ENCODE assay signal across 8 cellular contexts in the genomic region with DNA sequence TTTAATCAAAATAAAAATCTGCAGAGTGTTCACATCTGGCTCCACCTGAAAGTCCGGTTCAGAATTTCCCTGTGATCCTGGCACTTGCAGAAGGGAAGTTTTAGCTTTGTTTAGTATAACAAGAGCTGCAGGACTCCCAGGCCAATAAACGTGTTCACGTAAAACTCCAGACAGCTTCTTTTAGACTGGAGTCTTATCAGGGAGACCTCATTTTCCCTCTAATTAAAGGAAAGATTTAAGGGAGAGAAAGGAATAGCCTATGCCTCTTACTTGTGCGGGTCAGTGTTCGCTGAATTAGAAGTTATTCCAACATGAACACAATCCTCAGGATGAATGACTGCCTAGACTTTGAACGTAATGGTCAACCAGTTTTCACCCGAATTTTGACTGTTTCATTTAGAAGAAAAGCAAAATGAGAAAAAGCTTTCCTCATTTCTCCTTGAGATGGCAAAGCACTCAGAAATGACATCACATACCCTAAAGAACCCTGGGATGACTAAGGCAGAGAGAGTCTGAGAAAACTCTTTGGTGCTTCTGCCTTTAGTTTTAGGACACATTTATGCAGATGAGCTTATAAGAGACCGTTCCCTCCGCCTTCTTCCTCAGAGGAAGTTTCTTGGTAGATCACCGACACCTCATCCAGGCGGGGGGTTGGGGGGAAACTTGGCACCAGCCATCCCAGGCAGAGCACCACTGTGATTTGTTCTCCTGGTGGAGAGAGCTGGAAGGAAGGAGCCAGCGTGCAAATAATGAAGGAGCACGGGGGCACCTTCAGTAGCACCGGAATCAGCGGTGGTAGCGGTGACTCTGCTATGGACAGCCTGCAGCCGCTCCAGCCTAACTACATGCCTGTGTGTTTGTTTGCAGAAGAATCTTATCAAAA.
A peak's percentile ranks its signal among the peaks of the same experiment; 100 is the strongest.
DNase-seq lines count a peak whose midpoint lies in the region; ATAC-seq, FAIRE-seq and TF ChIP-seq lines count a peak whose summit lies in the region.

No MANE protein-coding gene starts in this region.

- H3K36me3 ChIP-seq in H7 (replicated peaks; ENCODE audit: control insufficient read depth, insufficient read depth, low read length) (no peaks in the 10 kb centered on the region), RWPE2 (ENCODE audit: low read depth) (no peaks in the 10 kb centered on the region), astrocyte (ENCODE audit: insufficient read depth, low read length) (no peaks in the 10 kb centered on the region), hepatocyte (replicated peaks; ENCODE audit: insufficient read depth, low read depth) (no peaks in the 10 kb centered on the region), Caco-2 (ENCODE audit: control insufficient read depth, insufficient read depth, low read length) (no peaks in the 10 kb centered on the region)

- POLR2A ChIA-PET in CD4-positive, alpha-beta T cell (lab: Charles Lee): interaction anchor here (0.9 to 10.9 kb wide), 23 partner anchors 10 to 1353 kb away, joined by 3 to 167 read pairs (median 5); partner anchors contain the start of gene GADD45A
- POLR2A ChIA-PET in Caco-2 (lab: Charles Lee): no interaction called here

- H3K36me3 Mint-ChIP-seq in CD4-positive, alpha-beta T cell (ENCODE audit: low read depth): peaks cover 53% of the 10 kb centered on the region
- H3K36me3 Mint-ChIP-seq in astrocyte (ENCODE audit: low read depth, unreplicated experiment): no peaks in the 10 kb centered on the region
- H3K36me3 Mint-ChIP-seq in Caco-2 (ENCODE audit: insufficient read depth, unreplicated experiment): no peaks in the 10 kb centered on the region

- 3% methylated on average over 17 of the region's 17 CpGs for WGBS in hepatocyte (ENCODE audit: low lambda C conversion rate, missing lambda C conversion rate)

- H3K9me3 ChIP-seq in CD4-positive, alpha-beta T cell (ENCODE audit: control insufficient read depth, low read length): no peaks in the 10 kb centered on the region
- no peaks in the 10 kb centered on the region for H3K9me3 ChIP-seq in RWPE2 (ENCODE audit: severe bottlenecking)
- H3K9me3 ChIP-seq in astrocyte (ENCODE audit: insufficient read depth, low read depth, low read length): no peaks in the 10 kb centered on the region
- H3K9me3 ChIP-seq in hepatocyte (ENCODE audit: low read depth): no peaks in the 10 kb centered on the region
- no peaks in the 10 kb centered on the region for H3K9me3 ChIP-seq in Caco-2

- TF ChIP-seq CTCF in CD4-positive, alpha-beta T cell (IDR thresholded peaks at IDR 0.05): no peak
- TF ChIP-seq CTCF in RWPE2 (IDR thresholded peaks at IDR 0.05; ENCODE audit: poor library complexity, severe bottlenecking) (no peak), astrocyte (IDR thresholded peaks at IDR 0.05; ENCODE audit: insufficient read depth, low read depth, low read length) (peak; percentile 18), hepatocyte (IDR thresholded peaks at IDR 0.05; ENCODE audit: poor library complexity) (no peak), retinal pigment epithelial cell (conservative IDR thresholded peaks at IDR 0.05; ENCODE audit: low read depth, low read length) (peak; percentile 30), Caco-2 (IDR thresholded peaks at IDR 0.05; ENCODE audit: insufficient read depth in 1 of 2, low read depth in 1 of 2, low read length in 1 of 2, severe bottlenecking in 1 of 2, unreplicated experiment in 1 of 2) (no peak)

- no peaks in the 10 kb centered on the region for H3K9me3 Mint-ChIP-seq in CD4-positive, alpha-beta T cell
- H3K9me3 Mint-ChIP-seq in astrocyte (ENCODE audit: unreplicated experiment) (no peaks in the 10 kb centered on the region), Caco-2 (ENCODE audit: unreplicated experiment) (no peaks in the 10 kb centered on the region)

- no peaks in the 10 kb centered on the region for H4K20me1 ChIP-seq in astrocyte (ENCODE audit: insufficient read depth, low read length)
- H4K20me1 ChIP-seq in hepatocyte (ENCODE audit: insufficient read depth, poor library complexity, severe bottlenecking): no peaks in the 10 kb centered on the region

- intact Hi-C loops in CD4-positive, alpha-beta T cell (cut with DNase I, micrococcal nuclease): loop anchor here (1.0 to 5.0 kb wide), 6 partner anchors 20 to 57 kb away; no protein-coding TSS in a partner anchor
- intact Hi-C loops in Caco-2 (cut with micrococcal nuclease; ENCODE audit: unreplicated experiment): no loop called here

- no peaks in the 10 kb centered on the region for H3K27me3 Mint-ChIP-seq in CD4-positive, alpha-beta T cell
- no peaks in the 10 kb centered on the region for H3K27me3 Mint-ChIP-seq in astrocyte (ENCODE audit: low read depth, unreplicated experiment)
- H3K27me3 Mint-ChIP-seq in Caco-2 (ENCODE audit: insufficient read depth, unreplicated experiment): peaks cover 3% of the 10 kb centered on the region

- CTCF ChIA-PET in CD4-positive, alpha-beta T cell (lab: Charles Lee): interaction anchor here (1.1 to 5.0 kb wide), 9 partner anchors 13 to 114 kb away, joined by 3 to 35 read pairs (median 5); no protein-coding TSS in a partner anchor
- CTCF ChIA-PET in Caco-2 (lab: Charles Lee): no interaction called here

- H3K27me3 ChIP-seq in CD4-positive, alpha-beta T cell (ENCODE audit: control insufficient read depth, insufficient read depth, low read length): no peaks in the 10 kb centered on the region
- no peaks in the 10 kb centered on the region for H3K27me3 ChIP-seq in H7 (ENCODE audit: control insufficient read depth, insufficient read depth, low read length)
- H3K27me3 ChIP-seq in RWPE2 (ENCODE audit: insufficient read depth, poor library complexity, severe bottlenecking): no peaks in the 10 kb centered on the region
- H3K27me3 ChIP-seq in astrocyte (ENCODE audit: insufficient read depth, low read length): no peaks in the 10 kb centered on the region
- H3K27me3 ChIP-seq in hepatocyte: no peaks in the 10 kb centered on the region
- no peaks in the 10 kb centered on the region for H3K27me3 ChIP-seq in Caco-2 (replicated peaks; ENCODE audit: control insufficient read depth, insufficient read depth, low read length)

- peak overlapping the region; percentile 99 for H3K27ac Mint-ChIP-seq in CD4-positive, alpha-beta T cell
- peak overlapping the region; percentile 94 for H3K27ac Mint-ChIP-seq in astrocyte (ENCODE audit: unreplicated experiment)
- H3K27ac Mint-ChIP-seq in Caco-2 (ENCODE audit: unreplicated experiment): no peak overlapping the region

- peak overlapping the region; percentile 82 for H3K27ac ChIP-seq in CD4-positive, alpha-beta T cell (ENCODE audit: low read depth, low read length)
- H3K27ac ChIP-seq in RWPE2 (ENCODE audit: poor library complexity, severe bottlenecking) (no peak overlapping the region), astrocyte (ENCODE audit: low read depth, low read length) (peak overlapping the region; percentile 79), hepatocyte (peak overlapping the region; percentile 81)

- DNase-seq in CD4-positive, alpha-beta T cell: peak in 9 of 10 experiments; percentile 23 to 50 (median 32)
- DNase-seq in H7: peak; percentile 33
- DNase-seq in RWPE2 (ENCODE audit: low spot score): no peak
- DNase-seq in astrocyte (ENCODE audit: low read depth): peak; percentile 78
- peak; percentile 64 for DNase-seq in hepatocyte (ENCODE audit: low spot score)
- peak; percentile 62 for DNase-seq in retinal pigment epithelial cell (ENCODE audit: low read depth)
- DNase-seq in Caco-2: no peak

- peak overlapping the region; percentile 83 for H3K9ac ChIP-seq in astrocyte (ENCODE audit: low read length)

- H3K4me1 Mint-ChIP-seq in CD4-positive, alpha-beta T cell (ENCODE audit: low read depth): peaks cover 77% of the 10 kb centered on the region
- peaks cover 50% of the 10 kb centered on the region for H3K4me1 Mint-ChIP-seq in astrocyte (ENCODE audit: low read depth, unreplicated experiment)
- no peaks in the 10 kb centered on the region for H3K4me1 Mint-ChIP-seq in Caco-2 (ENCODE audit: low read depth, unreplicated experiment)

- FAIRE-seq in astrocyte (lab: Jason Lieb, UNC): peak; percentile 67

- ATAC-seq in CD4-positive, alpha-beta T cell (ENCODE audit: poor library complexity): peak; percentile 22
- ATAC-seq in RWPE2 (ENCODE audit: low read depth) (peak; percentile 53), HG03108 (IDR thresholded peaks at IDR 0.05; ENCODE audit: unreplicated experiment) (no peak)

- H3K9me2 ChIP-seq in hepatocyte (replicated peaks; ENCODE audit: insufficient read depth): no peaks in the 10 kb centered on the region

- peaks cover 9% of the 10 kb centered on the region for H3K4me1 ChIP-seq in RWPE2 (ENCODE audit: insufficient read depth, poor library complexity, severe bottlenecking)
- peaks cover 24% of the 10 kb centered on the region for H3K4me1 ChIP-seq in astrocyte (ENCODE audit: insufficient read depth, low read length)
- H3K4me1 ChIP-seq in hepatocyte (ENCODE audit: insufficient read depth): peaks cover 8% of the 10 kb centered on the region
- no peaks in the 10 kb centered on the region for H3K4me1 ChIP-seq in Caco-2

- peak overlapping the region; percentile 89 for H2AFZ ChIP-seq in astrocyte (ENCODE audit: low read depth, low read length)
- H2AFZ ChIP-seq in hepatocyte: peak overlapping the region; percentile 34

- H3K79me2 ChIP-seq in astrocyte (ENCODE audit: insufficient read depth, low read length) (no peaks in the 10 kb centered on the region), hepatocyte (no peaks in the 10 kb centered on the region)

- BruUV-seq in Caco-2 (replicated peaks; lab: Mats Ljungman, UMichigan): no TSS peak

- peak overlapping the region; percentile 89 for H3K4me2 ChIP-seq in astrocyte (ENCODE audit: low read length)
- H3K4me2 ChIP-seq in hepatocyte: peak overlapping the region; percentile 74

- H3K4me3 ChIP-seq in H7 (ENCODE audit: insufficient read depth, low read depth, low read length): peak overlapping the region; percentile 39
- H3K4me3 ChIP-seq in RWPE2 (ENCODE audit: severe bottlenecking): no peak overlapping the region
- peak overlapping the region; percentile 62 for H3K4me3 ChIP-seq in astrocyte (ENCODE audit: insufficient read depth, low read depth, low read length)
- H3K4me3 ChIP-seq in hepatocyte: peak overlapping the region; percentile 22
- H3K4me3 ChIP-seq in retinal pigment epithelial cell (ENCODE audit: low read length): peak overlapping the region; percentile 65
- no peak overlapping the region for H3K4me3 ChIP-seq in Caco-2 (ENCODE audit: low read depth, low read length)

- peak overlapping the region; percentile 99 for H3K4me3 Mint-ChIP-seq in CD4-positive, alpha-beta T cell
- H3K4me3 Mint-ChIP-seq in astrocyte (ENCODE audit: unreplicated experiment) (peak overlapping the region; percentile 90), Caco-2 (ENCODE audit: unreplicated experiment) (no peak overlapping the region)

Comparison
In these comparisons a context has a peak if more than half of its experiments do, and no peak if none do; other contexts are left out.
1. DNase-seq: peak in CD4-positive, alpha-beta T cell (9 of 10), H7 (single experiment), astrocyte (single experiment), hepatocyte (single experiment) and retinal pigment epithelial cell (single experiment); none in RWPE2 (single experiment) and Caco-2 (0 of 2).
2. CTCF ChIP-seq: peak in astrocyte (single experiment) and retinal pigment epithelial cell (single experiment); none in CD4-positive, alpha-beta T cell (single experiment), RWPE2 (single experiment), hepatocyte (single experiment) and Caco-2 (0 of 2).
3. H3K4me3 ChIP-seq: peak in H7 (single experiment), astrocyte (single experiment), hepatocyte (single experiment) and retinal pigment epithelial cell (single experiment); none in RWPE2 (single experiment) and Caco-2 (single experiment).